17 cellular contexts compared by ENCODE assay signal in the genomic region with DNA sequence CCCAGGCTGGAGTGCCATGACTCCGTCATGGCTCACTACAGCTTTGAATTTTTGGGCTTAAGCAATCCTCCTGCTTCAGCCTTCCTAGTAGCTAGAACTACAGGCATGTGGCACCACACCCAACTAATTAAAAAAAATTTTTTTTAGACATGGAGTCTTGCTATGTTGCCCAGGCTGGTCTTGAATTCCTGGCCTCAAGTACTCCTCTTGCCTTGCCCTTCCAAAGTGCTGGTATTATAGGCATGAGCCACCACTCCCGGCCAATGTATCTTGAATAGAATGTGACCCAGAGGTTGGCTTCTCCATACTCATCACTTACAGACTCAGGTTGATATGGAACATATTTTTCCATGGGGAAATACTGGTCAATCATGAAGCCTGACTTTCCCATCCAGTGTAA. TPM values are rescaled to one million over a fixed set of nuclear protein-coding genes. Genes with fewer than 3 reads are reported as not detected.
A peak's percentile ranks its signal among the peaks of the same experiment; 100 is the strongest.
DNase-seq lines count a peak whose midpoint lies in the region; ATAC-seq, FAIRE-seq and TF ChIP-seq lines count a peak whose summit lies in the region.
"Had no signal": no experiment of that assay in that cellular context is flagged by ENCODE, and none has a peak within 500 bp of the region (broad histone marks: within the 10 kb centered on the region; RNA-seq: fewer than 3 reads in every experiment).

No MANE protein-coding gene starts in this region.

- BruUV-seq in PC-3 (replicated peaks; lab: Mats Ljungman, UMichigan) = no TSS peak

- TF ChIP-seq CTCF in PC-3 (conservative IDR thresholded peaks at IDR 0.05; ENCODE audit: low read depth, low read length) = no peak
- no peak for TF ChIP-seq CTCF in epithelial cell of esophagus (IDR thresholded peaks at IDR 0.05; ENCODE audit: insufficient read depth, low read depth, low read length, missing control alignments)
- no peak for TF ChIP-seq CTCF in keratinocyte (optimal IDR thresholded peaks at IDR 0.05 in 1 of 3, IDR thresholded peaks at IDR 0.05 in 1 of 3, conservative IDR thresholded peaks at IDR 0.05 in 1 of 3; ENCODE audit: extremely low read depth in 1 of 3, insufficient read depth in 2 of 3, low read length in 3 of 3)
- no peak for TF ChIP-seq CTCF in suprapubic skin (IDR thresholded peaks at IDR 0.05)
- TF ChIP-seq CTCF in right atrium auricular region (IDR thresholded peaks at IDR 0.05) = no peak
- no peak for TF ChIP-seq CTCF in uterus (IDR thresholded peaks at IDR 0.05)

- 68% methylated on average over 2 of the region's 2 CpGs for WGBS in suprapubic skin

- H3K79me2 ChIP-seq in PC-3 (ENCODE audit: low read length) (no peaks in the 10 kb centered on the region), keratinocyte (ENCODE audit: control insufficient read depth, insufficient read depth, low read length) (no peaks in the 10 kb centered on the region)

- H3K4me2 ChIP-seq in PC-3 (ENCODE audit: low read length) (peak overlapping the region; percentile 50), keratinocyte (ENCODE audit: control insufficient read depth, extremely low read depth, insufficient read depth, low read depth, low read length) (peak overlapping the region; percentile 79)
- H3K4me2 ChIP-seq: BLaER1 had no signal

- H3K4me1 ChIP-seq in PC-3 (ENCODE audit: insufficient read depth, low read length) (peaks cover 40% of the 10 kb centered on the region), keratinocyte (ENCODE audit: control insufficient read depth, extremely low read depth, insufficient read depth, low read length) (peaks cover 13% of the 10 kb centered on the region), suprapubic skin (peaks cover 63% of the 10 kb centered on the region), right atrium auricular region (peaks cover 0 to 22% of the 10 kb centered on the region in 2 donors), uterus (peaks cover 0 to 4% of the 10 kb centered on the region in 2 donors)

- POLR2A ChIA-PET in PC-3 (lab: Charles Lee; ENCODE audit: unreplicated experiment) = no interaction called here

- intact Hi-C loops in PC-3 (cut with micrococcal nuclease) (loop anchor here (5.0 kb wide), 1 partner anchor 697 kb away; no protein-coding TSS in a partner anchor), uterus (cut with DNase I; ENCODE audit: low total_unique reads) (no loop called here)

- H3K9me3 ChIP-seq in PC-3 (ENCODE audit: low read length) = no peaks in the 10 kb centered on the region
- H3K9me3 ChIP-seq in keratinocyte (ENCODE audit: control insufficient read depth, low read depth, low read length) = no peaks in the 10 kb centered on the region
- H3K9me3 ChIP-seq in suprapubic skin = no peaks in the 10 kb centered on the region
- no peaks in the 10 kb centered on the region for H3K9me3 ChIP-seq in right atrium auricular region
- no peaks in the 10 kb centered on the region for H3K9me3 ChIP-seq in uterus
- H3K9me3 ChIP-seq: BLaER1 had no signal

- H3K9me2 ChIP-seq in PC-3 (replicated peaks; ENCODE audit: low read length) = no peaks in the 10 kb centered on the region

- FAIRE-seq in keratinocyte (lab: Jason Lieb, UNC) = no peak
- FAIRE-seq: HepG2 had no signal

- H3K27me3 ChIP-seq in PC-3 (ENCODE audit: low read length) = no peaks in the 10 kb centered on the region
- H3K27me3 ChIP-seq in keratinocyte (ENCODE audit: control insufficient read depth, extremely low read depth, insufficient read depth, low read length) = no peaks in the 10 kb centered on the region
- H3K27me3 ChIP-seq in suprapubic skin = no peaks in the 10 kb centered on the region
- no peaks in the 10 kb centered on the region for H3K27me3 ChIP-seq in right atrium auricular region
- no peaks in the 10 kb centered on the region for H3K27me3 ChIP-seq in uterus
- H3K27me3 ChIP-seq: BLaER1 had no signal

- dilution Hi-C loops in keratinocyte (cut with MboI; ENCODE audit: extremely low pct_ligation_motif_present, low sequenced_read_pairs) = no loop called here

- no peak for ATAC-seq in PC-3
- ATAC-seq in HG03097 (IDR thresholded peaks at IDR 0.05; ENCODE audit: low FRiP score, unreplicated experiment) = no peak
- ATAC-seq in HG03196 (IDR thresholded peaks at IDR 0.05; ENCODE audit: unreplicated experiment) = no peak
- ATAC-seq: CD8-positive, alpha-beta T cell; HepG2 had no signal

- no peaks in the 10 kb centered on the region for H3K9me1 ChIP-seq in keratinocyte (ENCODE audit: control insufficient read depth, extremely low read depth, insufficient read depth, low read length)

- H3K36me3 ChIP-seq in PC-3 (ENCODE audit: low read depth, low read length) = no peaks in the 10 kb centered on the region
- no peaks in the 10 kb centered on the region for H3K36me3 ChIP-seq in keratinocyte (ENCODE audit: control insufficient read depth in 2 of 2, extremely low read depth in 1 of 2, insufficient read depth in 2 of 2, low read length in 2 of 2)
- H3K36me3 ChIP-seq in suprapubic skin = no peaks in the 10 kb centered on the region
- no peaks in the 10 kb centered on the region for H3K36me3 ChIP-seq in right atrium auricular region
- H3K36me3 ChIP-seq in uterus = no peaks in the 10 kb centered on the region
- H3K36me3 ChIP-seq: BLaER1 had no signal

- H3K27ac ChIP-seq in PC-3 (ENCODE audit: low read length) = peak overlapping the region; percentile 92
- no peak overlapping the region for H3K27ac ChIP-seq in keratinocyte (ENCODE audit: control insufficient read depth, insufficient read depth, low read length)
- peak overlapping the region; percentile 79 for H3K27ac ChIP-seq in suprapubic skin
- no peak overlapping the region for H3K27ac ChIP-seq in right atrium auricular region
- H3K27ac ChIP-seq in uterus = peak overlapping the region in 1 of 2 donors; percentile 38
- H3K27ac ChIP-seq: BLaER1, GM23248 had no signal

- no peak overlapping the region for H3K4me3 ChIP-seq in PC-3 (ENCODE audit: low read length)
- no peak overlapping the region for H3K4me3 ChIP-seq in epithelial cell of esophagus (ENCODE audit: low read length)
- H3K4me3 ChIP-seq in keratinocyte (ENCODE audit: control insufficient read depth in 2 of 3, extremely low read depth in 1 of 3, insufficient read depth in 2 of 3, low read depth in 1 of 3, low read length in 3 of 3) = no peak overlapping the region
- no peak overlapping the region for H3K4me3 ChIP-seq in suprapubic skin
- H3K4me3 ChIP-seq in right atrium auricular region = no peak overlapping the region
- no peak overlapping the region for H3K4me3 ChIP-seq in uterus
- H3K4me3 ChIP-seq: BLaER1, GM23248 had no signal

- DNase-seq in PC-3 = no peak
- DNase-seq in epithelial cell of esophagus (ENCODE audit: low read depth) = peak; percentile 39
- no peak for DNase-seq in keratinocyte (ENCODE audit: low read depth, low spot score)
- DNase-seq in suprapubic skin (ENCODE audit: low spot score in 2 of 2) = no peak
- DNase-seq in right atrium auricular region (ENCODE audit: low spot score) = no peak
- DNase-seq in uterus = no peak
- DNase-seq: 8988T; Calu3; CD8-positive, alpha-beta T cell; DMS79 treated with DMSO at 0.1 percent for 48 hours; GF-D8; HCEC 1CT had no signal

- H4K20me1 ChIP-seq in PC-3 (ENCODE audit: low read length) (no peaks in the 10 kb centered on the region), keratinocyte (ENCODE audit: control insufficient read depth, extremely low read depth, insufficient read depth, low read length) (no peaks in the 10 kb centered on the region)
- H4K20me1 ChIP-seq: BLaER1 had no signal

- H3F3A ChIP-seq in PC-3 (ENCODE audit: low read length, unreplicated experiment) = no peaks in the 10 kb centered on the region

- no peak for TF ChIP-seq EP300 in suprapubic skin (IDR thresholded peaks at IDR 0.05)

- CTCF ChIA-PET in PC-3 (lab: Charles Lee) = no interaction called here

- H2AFZ ChIP-seq in PC-3 (ENCODE audit: low read length) (no peak overlapping the region), keratinocyte (ENCODE audit: control insufficient read depth, low read length) (no peak overlapping the region)
- H2AFZ ChIP-seq: GM23248 had no signal

- H3K9ac ChIP-seq in PC-3 (ENCODE audit: low read length) = peak overlapping the region; percentile 48
- H3K9ac ChIP-seq in keratinocyte (ENCODE audit: control insufficient read depth, extremely low read depth, insufficient read depth, low read length) = peak overlapping the region; percentile 12
- H3K9ac ChIP-seq: BLaER1, GM23248 had no signal

- TF ChIP-seq POLR2A in suprapubic skin (IDR thresholded peaks at IDR 0.05) (no peak), uterus (IDR thresholded peaks at IDR 0.05) (no peak)

RNA-seq across cellular contexts. Expression of gene JAK2, which starts 51.2 kb away (rescaled TPM):
- total RNA-seq in PC-3 (2014; rRNA removed) (9.9 and 11.2 TPM in 2 replicates), suprapubic skin (10 to 100 TPM; 25.4 to 64.0 (median 36.5) TPM), right atrium auricular region (10 to 100 TPM in 1 of 2 donors, 1 to 10 TPM in 1; 7.6 to 21.6 TPM), uterus (10 to 100 TPM; 12.8 to 47.1 (median 26.5) TPM)
- 2.6 to 5.4 TPM (median 3.9 TPM) in 3 replicates for polyA plus RNA-seq in keratinocyte
- polyA plus RNA-seq in keratinocyte (2011; ENCODE audit: low read depth) = 6.2 TPM
- 2.2 and 3.7 TPM in 2 replicates for polyA plus RNA-seq in keratinocyte (2011; cell fraction: cytosol; rRNA removed)
- polyA plus RNA-seq in keratinocyte (2011; cell fraction: nucleus; rRNA removed) = 4.5 and 6.6 TPM in 2 replicates
- polyA plus RNA-seq in keratinocyte (2012; ENCODE audit: low replicate concordance) = 3.4 and 4.7 TPM in 2 replicates
- polyA minus RNA-seq in keratinocyte = 0.39 to 13.6 TPM (median 5.9 TPM) in 3 replicates
- polyA minus RNA-seq in keratinocyte (2011; cell fraction: cytosol; rRNA and poly(A)+ RNA removed) = 7.7 TPM
- polyA minus RNA-seq in keratinocyte (2011; cell fraction: nucleus; rRNA and poly(A)+ RNA removed) = 8.7 and 19.9 TPM in 2 replicates

Comparison
In these comparisons a context has a peak if more than half of its experiments do, and no peak if none do; other contexts are left out.
1. H3K27ac ChIP-seq: peak in PC-3 (single experiment) and suprapubic skin (single experiment); none in keratinocyte (single experiment) and right atrium auricular region (0 of 2).